21 cellular contexts compared by ENCODE assay signal in genomic region chr7:127831312-127832212, GRCh38.
DNase-seq lines count a peak whose midpoint lies in the region; ATAC-seq, FAIRE-seq and TF ChIP-seq lines count a peak whose summit lies in the region.
"Had no signal": no experiment of that assay in that cellular context is flagged by ENCODE, and none has a peak within 500 bp of the region (broad histone marks: within the 10 kb centered on the region; RNA-seq: fewer than 3 reads in every experiment).

No MANE protein-coding gene starts in this region.

- H3K4me3 ChIP-seq in CD8-positive, alpha-beta T cell (ENCODE audit: low read depth, low read length) = no peak overlapping the region
- H3K4me3 ChIP-seq: ascending aorta, left ventricle myocardium inferior, MG63, sigmoid colon had no signal

- no peaks in the 10 kb centered on the region for H3K27me3 Mint-ChIP-seq in CD8-positive, alpha-beta T cell (ENCODE audit: low read depth)

- no peak overlapping the region for H3K27ac Mint-ChIP-seq in CD8-positive, alpha-beta T cell

- H3K27me3 ChIP-seq in CD8-positive, alpha-beta T cell (ENCODE audit: insufficient read depth, low read length) = no peaks in the 10 kb centered on the region
- H3K27me3 ChIP-seq: ascending aorta, MG63, sigmoid colon had no signal

- peaks cover 23% of the 10 kb centered on the region for H3K36me3 Mint-ChIP-seq in CD8-positive, alpha-beta T cell

- H3K4me1 ChIP-seq in CD8-positive, alpha-beta T cell (ENCODE audit: insufficient read depth, low read length) = no peaks in the 10 kb centered on the region
- H3K4me1 ChIP-seq: ascending aorta, sigmoid colon had no signal

- ATAC-seq in CD8-positive, alpha-beta T cell = no peak
- ATAC-seq: Panc1 had no signal

- H3K9me3 ChIP-seq in CD8-positive, alpha-beta T cell (ENCODE audit: low read length) = no peaks in the 10 kb centered on the region
- H3K9me3 ChIP-seq: ascending aorta, left ventricle myocardium inferior, MG63, sigmoid colon had no signal

- FAIRE-seq in D721Med (lab: Jason Lieb, UNC) = peak; percentile 41
- peak; percentile 77 for FAIRE-seq in islet of Langerhans (lab: Jason Lieb, UNC)
- FAIRE-seq: TTC549 had no signal

- no peak overlapping the region for H3K4me3 Mint-ChIP-seq in CD8-positive, alpha-beta T cell

- POLR2A ChIA-PET in CD8-positive, alpha-beta T cell (lab: Charles Lee) = no interaction called here

- intact Hi-C loops in posterior vena cava (cut with DNase I) = no loop called here
- intact Hi-C loops in CD8-positive, alpha-beta T cell (cut with DNase I, micrococcal nuclease) = no loop called here

- DNase-seq in D721Med (ENCODE audit: insufficient read length, low spot score) (no peak), NCI-H1417 treated with DMSO at 0.1 percent for 48 hours (lab: John Stamatoyannopoulos, UW) (peak; percentile 66), SHP77 (lab: John Stamatoyannopoulos, UW) (peak; percentile 37 to 68), SIG-M5 treated with dmso at 0.1 percent for 504 hours (lab: John Stamatoyannopoulos, UW; ENCODE audit: unreplicated experiment) (no peak), posterior vena cava (ENCODE audit: low spot score) (no peak), NOMO-1 (lab: John Stamatoyannopoulos, UW; ENCODE audit: unreplicated experiment in 2 of 2) (no peak)
- DNase-seq in CD8-positive, alpha-beta T cell = no peak
- DNase-seq: activated CD4-positive, alpha-beta T cell treated with anti-CD3 and anti-CD28 coated beads for 4 hours; activated CD8-positive, alpha-beta memory T cell treated with anti-CD3 and anti-CD28 coated beads, Interleukin-2, amount 50 U/mL, for 4 hours; activated gamma-delta T cell treated with Interleukin-2 at 50 U/mL for 16 hours; cortex of kidney; left ventricle myocardium inferior; MG63; NCI-H510A; sigmoid colon; stimulated activated CD4-positive, alpha-beta T cell treated with anti-CD3 and anti-CD28 coated beads, Interleukin-2, amount 100 ng/mL, for 24 hours had no signal

- H3K4me1 Mint-ChIP-seq in CD8-positive, alpha-beta T cell (ENCODE audit: low read depth) = no peaks in the 10 kb centered on the region

- no peak overlapping the region for H3K27ac ChIP-seq in CD8-positive, alpha-beta T cell (ENCODE audit: low read depth, low read length)
- H3K27ac ChIP-seq: ascending aorta, epithelial cell of prostate, left ventricle myocardium inferior, sigmoid colon had no signal

- CTCF ChIA-PET in CD8-positive, alpha-beta T cell (lab: Charles Lee) = no interaction called here

- TF ChIP-seq CTCF in D721Med (IDR thresholded peaks at IDR 0.05; ENCODE audit: insufficient read depth, missing control alignments) = no peak
- no peak for TF ChIP-seq CTCF in CD8-positive, alpha-beta T cell (IDR thresholded peaks at IDR 0.05)

- no peaks in the 10 kb centered on the region for H3K36me3 ChIP-seq in CD8-positive, alpha-beta T cell (ENCODE audit: insufficient read depth, low read length)
- H3K36me3 ChIP-seq: ascending aorta, left ventricle myocardium inferior, MG63, sigmoid colon had no signal

- peaks cover 5% of the 10 kb centered on the region for H3K9me3 Mint-ChIP-seq in CD8-positive, alpha-beta T cell

Comparison
In these comparisons a context has a peak if more than half of its experiments do, and no peak if none do; other contexts are left out.
1. DNase-seq: peak in NCI-H1417 treated with DMSO at 0.1 percent for 48 hours (single experiment) and SHP77 (2 of 2); none in D721Med (single experiment), SIG-M5 treated with dmso at 0.1 percent for 504 hours (single experiment), posterior vena cava (single experiment), NOMO-1 (0 of 2) and CD8-positive, alpha-beta T cell (0 of 7).